Comparison of ENCODE assay signal across 8 cellular contexts in genomic region chr17:42388381-42389134, GRCh38. TPM values are rescaled to one million over a fixed set of nuclear protein-coding genes. Genes with fewer than 3 reads are reported as not detected.
A peak's percentile ranks its signal among the peaks of the same experiment; 100 is the strongest.
DNase-seq lines count a peak whose midpoint lies in the region; TF ChIP-seq lines count a peak whose summit lies in the region.

Gene STAT3 (minus strand): TSS chr17:42388442. CDS start chr17:42348516, 39,926 bp downstream.

- H3K27me3 ChIP-seq in H9 (ENCODE audit: insufficient read depth, low read length) (no peaks in the 10 kb centered on the region), MG63 (no peaks in the 10 kb centered on the region)

- H4K5ac ChIP-seq in H9 (ENCODE audit: insufficient read length, low read depth, low read length): peak within 1 kb of the TSS; percentile 38

- no peak within 1 kb of the TSS for H2BK5ac ChIP-seq in H9 (ENCODE audit: insufficient read length, low read length)

- H3K9me3 ChIP-seq in H9 (ENCODE audit: control insufficient read depth, low read depth, low read length): no peaks in the 10 kb centered on the region
- no peaks in the 10 kb centered on the region for H3K9me3 ChIP-seq in MG63

- H3K4me2 ChIP-seq in H9 (ENCODE audit: insufficient read depth, insufficient read length, low read length): peak within 1 kb of the TSS; percentile 94

- no peak within 1 kb of the TSS for H3T11ph ChIP-seq in H9 (ENCODE audit: low read length)

- no peak within 1 kb of the TSS for H3K27ac ChIP-seq in H9 (ENCODE audit: insufficient read length, low read depth, low read length)

- peaks cover 36 to 37% of the 10 kb centered on the region in 2 experiments for H3K4me1 Mint-ChIP-seq in H9
- peaks cover 27% of the 10 kb centered on the region for H3K4me1 Mint-ChIP-seq in nephron
- H3K4me1 Mint-ChIP-seq in stimulated activated naive CD8-positive, alpha-beta T cell treated with anti-CD3 and anti-CD28 coated beads, Interleukin-15, Interleukin-2, amounts not matched to agents 100 ng/mL and 50 ng/mL, for 24 hours (ENCODE audit: low read depth): peaks cover 71% of the 10 kb centered on the region

- no peak within 1 kb of the TSS; the same call in 1 of the 2 replicates for H3K4ac ChIP-seq in H9 (ENCODE audit: low read depth, low read length)

- no peak within 1 kb of the TSS for H2AFZ ChIP-seq in H9 (ENCODE audit: low read length)

- peak within 1 kb of the TSS; percentile 76 for H3K18ac ChIP-seq in H9 (ENCODE audit: insufficient read length, low read depth, low read length)

- H4K20me1 ChIP-seq in H9 (ENCODE audit: control insufficient read depth, insufficient read depth, insufficient read length): no peaks in the 10 kb centered on the region

- H3K23ac ChIP-seq in H9 (ENCODE audit: insufficient read length, low read depth, low read length): no peak within 1 kb of the TSS

- H3K9ac ChIP-seq in H9 (ENCODE audit: extremely low read depth, insufficient read length, low read length): peak within 1 kb of the TSS; percentile 72

- peak within 1 kb of the TSS; percentile 83; the same call in 1 of the 2 replicates for H3K14ac ChIP-seq in H9 (ENCODE audit: insufficient read depth, low read length)

- H3K36me3 ChIP-seq in MG63: peaks cover 21% of the 10 kb centered on the region

- no CpG with 5 or more reads among the region's 44 CpGs for WGBS in H9 (ENCODE audit: extremely low coverage, insufficient read length, low lambda C conversion rate)

- H3K9me3 Mint-ChIP-seq in H9 (no peaks in the 10 kb centered on the region), nephron (no peaks in the 10 kb centered on the region)
- H3K9me3 Mint-ChIP-seq in stimulated activated naive CD8-positive, alpha-beta T cell treated with anti-CD3 and anti-CD28 coated beads, Interleukin-15, Interleukin-2, amounts not matched to agents 100 ng/mL and 50 ng/mL, for 24 hours: no peaks in the 10 kb centered on the region

- DNase-seq in ELR (ENCODE audit: low read depth) (peak; percentile 100), H9 (peak; percentile 100), MG63 (peak; percentile 100), SIG-M5 (lab: John Stamatoyannopoulos, UW) (peak; percentile 97), activated gamma-delta T cell (lab: John Stamatoyannopoulos, UW) (peak; percentile 93), fibroblast of the aortic adventitia (ENCODE audit: low read depth) (peak; percentile 100)

- no peaks in the 10 kb centered on the region for H3K4me1 ChIP-seq in H9 (ENCODE audit: insufficient read depth, low read length)

- H4K91ac ChIP-seq in H9 (ENCODE audit: insufficient read length, low read depth, low read length): no peak within 1 kb of the TSS

- no peak within 1 kb of the TSS for H2BK120ac ChIP-seq in H9 (ENCODE audit: low read depth, low read length, poor library complexity, severe bottlenecking)

- peak within 1 kb of the TSS; percentile 0; the same call in 1 of the 2 replicates for H2BK15ac ChIP-seq in H9 (ENCODE audit: low read depth, low read length)

- H3K23me2 ChIP-seq in H9 (ENCODE audit: insufficient read length, low read depth, low read length, poor library complexity, severe bottlenecking): peaks cover 8% of the 10 kb centered on the region

- no peak within 1 kb of the TSS for H3K56ac ChIP-seq in H9 (ENCODE audit: insufficient read length, low read depth, low read length)

- peak within 1 kb of the TSS; percentile 89 for H3K4me3 ChIP-seq in MG63
- peak within 1 kb of the TSS; percentile 93 for H3K4me3 ChIP-seq in fibroblast of the aortic adventitia (ENCODE audit: low read depth, low read length)

- no peak within 1 kb of the TSS for H2BK12ac ChIP-seq in H9 (ENCODE audit: insufficient read length, low read depth, low read length)

- H3K27me3 Mint-ChIP-seq in H9 (ENCODE audit: low read depth) (no peaks in the 10 kb centered on the region), nephron (ENCODE audit: low read depth) (no peaks in the 10 kb centered on the region)
- no peaks in the 10 kb centered on the region for H3K27me3 Mint-ChIP-seq in stimulated activated naive CD8-positive, alpha-beta T cell treated with anti-CD3 and anti-CD28 coated beads, Interleukin-15, Interleukin-2, amounts not matched to agents 100 ng/mL and 50 ng/mL, for 24 hours

- peaks cover 24% of the 10 kb centered on the region; the same call in 1 of the 2 replicates for H3K79me2 ChIP-seq in H9 (ENCODE audit: insufficient read depth, low read length)

- H4K8ac ChIP-seq in H9 (replicated peaks; ENCODE audit: insufficient read length, low read depth, low read length): peak within 1 kb of the TSS; percentile 61

- H3K36me3 Mint-ChIP-seq in H9 (ENCODE audit: insufficient read depth in 1 of 3, low read depth in 3 of 3) (peaks cover 2 to 9% (median 3%) of the 10 kb centered on the region in 3 experiments; a peak in 4 of 7 replicates), nephron (ENCODE audit: low read depth) (peaks cover 3% of the 10 kb centered on the region)
- peaks cover 28% of the 10 kb centered on the region for H3K36me3 Mint-ChIP-seq in stimulated activated naive CD8-positive, alpha-beta T cell treated with anti-CD3 and anti-CD28 coated beads, Interleukin-15, Interleukin-2, amounts not matched to agents 100 ng/mL and 50 ng/mL, for 24 hours (ENCODE audit: low read depth)

- no peak within 1 kb of the TSS for H2AK5ac ChIP-seq in H9 (ENCODE audit: insufficient read length, low read length)

- no peak within 1 kb of the TSS for H2BK20ac ChIP-seq in H9 (ENCODE audit: low read depth, low read length, poor library complexity, severe bottlenecking)

- H3K4me3 Mint-ChIP-seq in H9: peak within 1 kb of the TSS; percentile 95 to 98
- peak within 1 kb of the TSS; percentile 94 to 98 (median 95) for H3K4me3 Mint-ChIP-seq in nephron
- peak within 1 kb of the TSS; percentile 94 for H3K4me3 Mint-ChIP-seq in stimulated activated naive CD8-positive, alpha-beta T cell treated with anti-CD3 and anti-CD28 coated beads, Interleukin-15, Interleukin-2, amounts not matched to agents 100 ng/mL and 50 ng/mL, for 24 hours

- TF ChIP-seq CTCF in H9 (conservative IDR thresholded peaks at IDR 0.05): no peak
- no peak for TF ChIP-seq CTCF in fibroblast of the aortic adventitia (IDR thresholded peaks at IDR 0.05; ENCODE audit: insufficient read depth, low read length)
- TF ChIP-seq CTCF in nephron (IDR thresholded peaks at IDR 0.05; ENCODE audit: unreplicated experiment in 3 of 3): no peak

- H3K27ac Mint-ChIP-seq in H9 (peak within 1 kb of the TSS; percentile 98), nephron (peak within 1 kb of the TSS; percentile 93 to 96 (median 95))
- peak within 1 kb of the TSS; percentile 100 for H3K27ac Mint-ChIP-seq in stimulated activated naive CD8-positive, alpha-beta T cell treated with anti-CD3 and anti-CD28 coated beads, Interleukin-15, Interleukin-2, amounts not matched to agents 100 ng/mL and 50 ng/mL, for 24 hours

- peaks cover 3% of the 10 kb centered on the region for H3K79me1 ChIP-seq in H9 (ENCODE audit: insufficient read depth, low read depth, low read length, poor library complexity, severe bottlenecking)

RNA-seq across cellular contexts. Expression of gene STAT3, which starts in this region (rescaled TPM):
- 82.1 and 83.2 TPM in 2 replicates for total RNA-seq in H9 (2021)
- 59.9 and 66.2 TPM in 2 replicates for total RNA-seq in MG63 (2014; rRNA removed; shearing (Covaris generic); ENCODE audit: low replicate concordance)
- 103 and 137 TPM in 2 replicates for total RNA-seq in fibroblast of the aortic adventitia (ENCODE audit: low replicate concordance)
